29 cellular contexts compared by ENCODE assay signal in the genomic region with DNA sequence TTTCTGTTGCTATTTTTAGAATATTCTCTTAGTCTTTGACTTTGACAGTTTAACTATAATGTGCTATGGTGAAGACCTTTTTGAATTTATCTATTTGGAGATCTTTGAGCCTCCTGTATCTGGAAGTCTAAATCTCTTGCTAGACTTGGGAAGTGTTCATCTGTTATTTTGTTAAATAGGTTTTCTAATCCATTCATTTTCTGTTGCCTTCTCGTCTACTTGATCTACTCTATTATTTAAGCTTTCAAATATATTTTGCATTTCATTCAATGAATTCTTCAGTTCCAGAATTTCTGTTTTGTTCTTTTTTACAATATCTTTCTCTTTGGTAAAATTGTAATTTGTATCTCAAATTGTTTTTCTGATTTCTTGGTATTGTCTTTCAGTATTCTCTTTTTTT. TPM values are rescaled to one million over a fixed set of nuclear protein-coding genes. Genes with fewer than 3 reads are reported as not detected.
"Had no signal": no experiment of that assay in that cellular context is flagged by ENCODE, and none has a peak within 500 bp of the region (broad histone marks: within the 10 kb centered on the region; RNA-seq: fewer than 3 reads in every experiment).

No MANE protein-coding gene starts in this region.

- H3K27me3 ChIP-seq: ascending aorta, breast epithelium, cardiac muscle cell, esophagus squamous epithelium had no signal

- H3K4me3 ChIP-seq: ascending aorta, breast epithelium, cardiac muscle cell, esophagus squamous epithelium had no signal

- DNase-seq: activated B cell treated with CpG ODN at 0.5 μM for 24 hours; activated CD4-positive, alpha-beta T cell treated with anti-CD3 and anti-CD28 coated beads for 48 hours; activated CD4-positive, alpha-beta T cell treated with anti-CD3 and anti-CD28 coated beads, Interleukin-2, amount 50 U/mL, for 1 hour; activated CD4-positive, alpha-beta T cell treated with anti-CD3 and anti-CD28 coated beads, Interleukin-2, amount 50 U/mL, for 48 hours; activated CD8-positive, alpha-beta memory T cell treated with anti-CD3 and anti-CD28 coated beads, Interleukin-2, amount 10 ng/mL, durations not matched to agents 7 days and 5 days; activated CD8-positive, alpha-beta memory T cell treated with anti-CD3 and anti-CD28 coated beads, Interleukin-2, amount 50 U/mL, for 4 hours; activated CD8-positive, alpha-beta T cell treated with anti-CD3 and anti-CD28 coated beads, Interleukin-2, amount 10 ng/mL, durations not matched to agents 7 days and 5 days; activated effector memory CD4-positive, alpha-beta T cell treated with anti-CD3 and anti-CD28 coated beads, Interleukin-2, amount 50 U/mL, for 16 hours; activated naive CD4-positive, alpha-beta T cell treated with anti-CD3 and anti-CD28 coated beads for 36 hours; activated naive CD8-positive, alpha-beta T cell treated with anti-CD3 and anti-CD28 coated beads, Interleukin-2, amount 10 ng/mL, durations not matched to agents 7 days and 5 days; activated T-cell treated with anti-CD3 and anti-CD28 coated beads, Interleukin-2, amount 50 U/mL, for 1 hour; activated T-cell treated with anti-CD3 and anti-CD28 coated beads, Interleukin-2, amount 50 U/mL, for 48 hours; central memory CD4-positive, alpha-beta T cell; cortex of kidney; dermis blood vessel endothelial cell; effector CD4-positive, alpha-beta T cell; effector memory CD8-positive, alpha-beta T cell; esophagus squamous epithelium; foreskin melanocyte; head of caudate nucleus; T-helper 1 cell; T-helper 17 cell; T1000; WERI-Rb-1 had no signal

- H3K27ac ChIP-seq: ascending aorta, breast epithelium, cardiac muscle cell, epithelial cell of prostate, esophagus squamous epithelium, WERI-Rb-1 had no signal

- H3K4me1 ChIP-seq: ascending aorta, breast epithelium, esophagus squamous epithelium had no signal

- H3K36me3 ChIP-seq: ascending aorta, breast epithelium, cardiac muscle cell, esophagus squamous epithelium, WERI-Rb-1 had no signal

- FAIRE-seq: endothelial cell of umbilical vein had no signal

RNA-seq across cellular contexts. Expression of a gene that starts 47.8 kb away (rescaled TPM):
- total RNA-seq: ascending aorta had no signal
